22 cellular contexts compared by ENCODE assay signal in the genomic region with DNA sequence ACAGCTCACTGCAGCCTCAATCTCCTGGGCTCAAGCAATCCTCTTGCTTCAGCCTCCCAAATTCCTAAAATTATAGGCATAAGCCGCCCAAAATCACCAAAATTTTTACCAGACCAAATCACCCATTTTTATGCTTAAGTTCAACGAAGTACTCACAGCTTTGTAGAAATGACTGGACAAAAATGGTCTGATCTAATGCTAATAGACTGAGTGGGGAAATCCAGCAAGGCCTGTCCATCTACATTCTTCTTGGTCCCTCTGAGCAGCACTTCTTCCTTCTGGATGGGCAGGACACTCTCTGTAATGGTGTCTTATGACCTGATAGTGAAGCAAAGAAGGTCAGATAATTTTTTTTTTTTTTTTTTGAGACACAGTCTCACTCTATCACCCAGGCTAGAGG. TPM values are rescaled to one million over a fixed set of nuclear protein-coding genes. Genes with fewer than 3 reads are reported as not detected.
DNase-seq lines count a peak whose midpoint lies in the region; ATAC-seq and TF ChIP-seq lines count a peak whose summit lies in the region.
"Had no signal": no experiment of that assay in that cellular context is flagged by ENCODE, and none has a peak within 500 bp of the region (broad histone marks: within the 10 kb centered on the region; RNA-seq: fewer than 3 reads in every experiment).

No MANE protein-coding gene starts in this region.

- peaks cover under 1 to 29% (median 21%) of the 10 kb centered on the region in 3 experiments for H3K36me3 Mint-ChIP-seq in H9 (ENCODE audit: insufficient read depth in 1 of 3, low read depth in 3 of 3)
- H3K36me3 Mint-ChIP-seq in WTC11: peaks cover 15% of the 10 kb centered on the region
- no peaks in the 10 kb centered on the region for H3K36me3 Mint-ChIP-seq in progenitor cell of endocrine pancreas (ENCODE audit: insufficient read depth)
- H3K36me3 Mint-ChIP-seq in MCF 10A (ENCODE audit: insufficient read depth, unreplicated experiment): no peaks in the 10 kb centered on the region
- H3K36me3 Mint-ChIP-seq: CD4-positive, alpha-beta memory T cell had no signal

- no peak overlapping the region for H2AFZ ChIP-seq in H9 (ENCODE audit: low read length)

- H3K4me3 Mint-ChIP-seq in H9: no peak overlapping the region
- no peak overlapping the region for H3K4me3 Mint-ChIP-seq in WTC11
- no peak overlapping the region for H3K4me3 Mint-ChIP-seq in progenitor cell of endocrine pancreas (ENCODE audit: low read depth)
- no peak overlapping the region for H3K4me3 Mint-ChIP-seq in MCF 10A (ENCODE audit: unreplicated experiment)
- H3K4me3 Mint-ChIP-seq: CD4-positive, alpha-beta memory T cell; HFFc6 had no signal

- H3K14ac ChIP-seq in H9 (ENCODE audit: insufficient read depth, low read length): no peak overlapping the region

- ATAC-seq in WTC11 (no peak), HG03565 (IDR thresholded peaks at IDR 0.05; ENCODE audit: unreplicated experiment) (no peak), GM18868 (IDR thresholded peaks at IDR 0.05; ENCODE audit: unreplicated experiment) (no peak)

- H3T11ph ChIP-seq in H9 (ENCODE audit: low read length): no peak overlapping the region

- H3K4me1 Mint-ChIP-seq in H9: peaks cover 52 to 61% of the 10 kb centered on the region in 2 experiments
- H3K4me1 Mint-ChIP-seq in WTC11: peaks cover 56% of the 10 kb centered on the region
- H3K4me1 Mint-ChIP-seq in progenitor cell of endocrine pancreas (ENCODE audit: low read depth): peaks cover 5% of the 10 kb centered on the region
- peaks cover 7% of the 10 kb centered on the region for H3K4me1 Mint-ChIP-seq in MCF 10A (ENCODE audit: insufficient read depth, unreplicated experiment)
- H3K4me1 Mint-ChIP-seq: CD4-positive, alpha-beta memory T cell had no signal

- H3K23me2 ChIP-seq in H9 (ENCODE audit: insufficient read length, low read depth, low read length, poor library complexity, severe bottlenecking): no peaks in the 10 kb centered on the region

- TF ChIP-seq CTCF in H9 (conservative IDR thresholded peaks at IDR 0.05) (no peak; the same call in 2 of the 3 replicates), WTC11 (IDR thresholded peaks at IDR 0.05) (no peak), epithelial cell of esophagus (IDR thresholded peaks at IDR 0.05; ENCODE audit: insufficient read depth, low read depth, low read length, missing control alignments) (no peak), progenitor cell of endocrine pancreas (IDR thresholded peaks at IDR 0.05; ENCODE audit: unreplicated experiment) (no peak), MCF 10A (IDR thresholded peaks at IDR 0.05; ENCODE audit: unreplicated experiment) (no peak)

- DNase-seq in H9 (no peak), WTC11 (ENCODE audit: low spot score) (no peak), epithelial cell of esophagus (ENCODE audit: low read depth) (peak; percentile 17), progenitor cell of endocrine pancreas (ENCODE audit: low spot score, unreplicated experiment) (no peak), NCI-H524 (lab: John Stamatoyannopoulos, UW) (no peak), MCF 10A (ENCODE audit: unreplicated experiment) (no peak)
- DNase-seq: C1 segment of cervical spinal cord; Calu3; CD4-positive, alpha-beta memory T cell; COR-L47; DMS53; DMS79 treated with DMSO at 0.1 percent for 48 hours; GF-D8; HFFc6 had no signal

- no CpG with 5 or more reads among the region's 2 CpGs for WGBS in H9 (ENCODE audit: extremely low coverage, insufficient read length, low lambda C conversion rate)

- H4K5ac ChIP-seq in H9 (ENCODE audit: insufficient read length, low read depth, low read length): no peak overlapping the region

- no peak overlapping the region for H2BK120ac ChIP-seq in H9 (ENCODE audit: low read depth, low read length, poor library complexity, severe bottlenecking)

- H2AK5ac ChIP-seq in H9 (ENCODE audit: insufficient read length, low read length): no peak overlapping the region

- H3K18ac ChIP-seq in H9 (ENCODE audit: insufficient read length, low read depth, low read length): no peak overlapping the region

- no peak overlapping the region for H3K4me3 ChIP-seq in epithelial cell of esophagus (ENCODE audit: low read length)
- H3K4me3 ChIP-seq: HAP-1 had no signal

- no peak overlapping the region for H3K9ac ChIP-seq in H9 (ENCODE audit: extremely low read depth, insufficient read length, low read length)

- no peak overlapping the region for H2BK5ac ChIP-seq in H9 (ENCODE audit: insufficient read length, low read length)

- no peak overlapping the region for H2BK20ac ChIP-seq in H9 (ENCODE audit: low read depth, low read length, poor library complexity, severe bottlenecking)

- intact Hi-C loops in MCF 10A (cut with micrococcal nuclease): no loop called here

- no peaks in the 10 kb centered on the region for H3K9me3 ChIP-seq in H9 (ENCODE audit: control insufficient read depth, low read depth, low read length)
- H3K9me3 ChIP-seq: HAP-1 had no signal

- POLR2A ChIA-PET in WTC11 (lab: Charles Lee) (interaction anchor here (0.7 kb wide), 1 partner anchor 1128 kb away, joined by 3 read pairs; no protein-coding TSS in a partner anchor), MCF 10A (lab: Yijun Ruan, JAX) (no interaction called here)

- H3K4me2 ChIP-seq in H9 (ENCODE audit: insufficient read depth, insufficient read length, low read length): no peak overlapping the region

- no peak overlapping the region for H3K23ac ChIP-seq in H9 (ENCODE audit: insufficient read length, low read depth, low read length)

- H3K27ac Mint-ChIP-seq in H9 (peak overlapping the region; percentile 22 to 99 (median 96); a peak in 4 of 7 replicates), WTC11 (peak overlapping the region; percentile 14), progenitor cell of endocrine pancreas (peak overlapping the region; percentile 52), MCF 10A (ENCODE audit: low read depth, unreplicated experiment) (no peak overlapping the region)
- H3K27ac Mint-ChIP-seq: CD4-positive, alpha-beta memory T cell; HFFc6 had no signal

- H3K4ac ChIP-seq in H9 (ENCODE audit: low read depth, low read length): no peak overlapping the region

- no peaks in the 10 kb centered on the region for H3K79me2 ChIP-seq in H9 (ENCODE audit: insufficient read depth, low read length)

- no peaks in the 10 kb centered on the region for H3K27me3 ChIP-seq in H9 (ENCODE audit: insufficient read depth, low read length)

- no TSS peak for BruUV-seq in MCF 10A (replicated peaks; lab: Mats Ljungman, UMichigan)

- H3K9me3 Mint-ChIP-seq in H9 (peaks cover 8 to 10% of the 10 kb centered on the region in 2 experiments), WTC11 (peaks cover 23% of the 10 kb centered on the region), progenitor cell of endocrine pancreas (ENCODE audit: low read depth) (peaks cover 3% of the 10 kb centered on the region), MCF 10A (ENCODE audit: unreplicated experiment) (no peaks in the 10 kb centered on the region)
- H3K9me3 Mint-ChIP-seq: CD4-positive, alpha-beta memory T cell; HFFc6 had no signal

- H3K4me1 ChIP-seq in H9 (ENCODE audit: insufficient read depth, low read length): peaks cover 4% of the 10 kb centered on the region; the same call in 1 of the 2 replicates

- H4K20me1 ChIP-seq in H9 (ENCODE audit: control insufficient read depth, insufficient read depth, insufficient read length): no peaks in the 10 kb centered on the region

- CTCF ChIA-PET in WTC11 (lab: Charles Lee) (interaction anchor here (0.7 to 1.1 kb wide), 3 partner anchors 28 to 90 kb away, joined by 3 to 5 read pairs (median 3); no protein-coding TSS in a partner anchor), MCF 10A (lab: Yijun Ruan, JAX) (interaction anchor here (0.6 kb wide), 1 partner anchor 196 kb away, joined by 3 read pairs; no protein-coding TSS in a partner anchor)

- no peak overlapping the region for H4K8ac ChIP-seq in H9 (replicated peaks; ENCODE audit: insufficient read length, low read depth, low read length)

- no peak overlapping the region for H4K91ac ChIP-seq in H9 (ENCODE audit: insufficient read length, low read depth, low read length)

- no peak overlapping the region for H3K56ac ChIP-seq in H9 (ENCODE audit: insufficient read length, low read depth, low read length)

- H3K27me3 Mint-ChIP-seq in H9 (ENCODE audit: low read depth) (no peaks in the 10 kb centered on the region), WTC11 (ENCODE audit: low read depth) (no peaks in the 10 kb centered on the region), progenitor cell of endocrine pancreas (no peaks in the 10 kb centered on the region), MCF 10A (ENCODE audit: insufficient read depth, unreplicated experiment) (no peaks in the 10 kb centered on the region)

- H2BK12ac ChIP-seq in H9 (ENCODE audit: insufficient read length, low read depth, low read length): no peak overlapping the region

- no peak overlapping the region for H3K27ac ChIP-seq in H9 (ENCODE audit: insufficient read length, low read depth, low read length)

- H2BK15ac ChIP-seq in H9 (ENCODE audit: low read depth, low read length): no peak overlapping the region

- H3K79me1 ChIP-seq in H9 (ENCODE audit: insufficient read depth, low read depth, low read length, poor library complexity, severe bottlenecking): no peaks in the 10 kb centered on the region

TF ChIP-seq in WTC11, 78 proteins besides CTCF, POLR2A, EP300 and RAD21:
- TF ChIP-seq, protein P1, sequence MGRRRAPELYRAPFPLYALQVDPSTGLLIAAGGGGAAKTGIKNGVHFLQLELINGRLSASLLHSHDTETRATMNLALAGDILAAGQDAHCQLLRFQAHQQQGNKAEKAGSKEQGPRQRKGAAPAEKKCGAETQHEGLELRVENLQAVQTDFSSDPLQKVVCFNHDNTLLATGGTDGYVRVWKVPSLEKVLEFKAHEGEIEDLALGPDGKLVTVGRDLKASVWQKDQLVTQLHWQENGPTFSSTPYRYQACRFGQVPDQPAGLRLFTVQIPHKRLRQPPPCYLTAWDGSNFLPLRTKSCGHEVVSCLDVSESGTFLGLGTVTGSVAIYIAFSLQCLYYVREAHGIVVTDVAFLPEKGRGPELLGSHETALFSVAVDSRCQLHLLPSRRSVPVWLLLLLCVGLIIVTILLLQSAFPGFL (CRISPR knock-in tag; IDR thresholded peaks at IDR 0.05; ENCODE audit: borderline replicate concordance): no peak

RNA-seq across cellular contexts. Expression of a gene that starts 18.7 kb away (rescaled TPM):
- not detected in 2 replicates for total RNA-seq in H9 (2021)
- total RNA-seq in WTC11 (2021): not detected in 3 replicates
- not detected in 2 replicates for total RNA-seq in progenitor cell of endocrine pancreas
- not detected in 2 replicates for total RNA-seq in MCF 10A (2022)
- total RNA-seq: A172; A673; Calu3; CD4-positive, alpha-beta memory T cell; Daoy; G401; H4; HFFc6 had no signal

RNA-seq across cellular contexts. Expression of a gene that starts 31.6 kb away (rescaled TPM):
- total RNA-seq in H9 (2021) (46.5 and 49.2 TPM in 2 replicates), WTC11 (2021) (29.9 to 33.3 TPM (median 32.4 TPM) in 3 replicates), progenitor cell of endocrine pancreas (29.6 and 30.1 TPM in 2 replicates), MCF 10A (2022) (15.6 and 22.1 TPM in 2 replicates)

RNA-seq across cellular contexts. Expression of a gene that starts 33.1 kb away (rescaled TPM):
- total RNA-seq in H9 (2021) (not detected in 2 replicates), WTC11 (2021) (not detected in 3 replicates), progenitor cell of endocrine pancreas (not detected in 2 replicates), MCF 10A (2022) (not detected in 2 replicates)
- total RNA-seq: A172; A673; Calu3; CD4-positive, alpha-beta memory T cell; Daoy; G401; H4; HFFc6 had no signal
